Comparison of ENCODE assay signal across 8 cellular contexts in genomic region chr14:60657609-60657983, GRCh38. TPM values are rescaled to one million over a fixed set of nuclear protein-coding genes. Genes with fewer than 3 reads are reported as not detected.
DNase-seq lines count a peak whose midpoint lies in the region; ATAC-seq, FAIRE-seq and TF ChIP-seq lines count a peak whose summit lies in the region.

No MANE protein-coding gene starts in this region.

- in situ Hi-C loops in HepG2 (cut with HindIII; ENCODE audit: extremely low pct_ligation_motif_present, low pct_unique_long_range_greater_than_20kb) (loop anchor here (5.0 kb wide), 1 partner anchor 65 kb away; the partner anchor contains the start of gene SIX4), transverse colon (cut with MboI; ENCODE audit: low pct_ligation_motif_present in 1 of 4, low pct_unique_long_range_greater_than_20kb in 1 of 4, low sequenced_read_pairs in 3 of 4) (no loop called here)

- TF ChIP-seq POLR2A in HepG2 (IDR thresholded peaks at IDR 0.05; ENCODE audit: insufficient read depth in 1 of 2, low read depth in 2 of 2, low read length in 2 of 2): no peak
- TF ChIP-seq POLR2A in transverse colon (IDR thresholded peaks at IDR 0.05): no peak

- peak overlapping the region; percentile 74 for H3K4me3 Mint-ChIP-seq in activated T-cell treated with anti-CD3 and anti-CD28 coated beads, Interleukin-2, amount 50 U/mL, for 4 hours
- peak overlapping the region; percentile 62 for H3K4me3 Mint-ChIP-seq in activated T-helper 17 cell treated with anti-CD3 and anti-CD28 coated beads, Interleukin-2, amount 50 U/mL, for 72 hours

- H3K9ac ChIP-seq in HepG2 (ENCODE audit: insufficient read depth, low read depth, low read length): peak overlapping the region; percentile 74

- BruUV-seq in HepG2 (replicated peaks; lab: Mats Ljungman, UMichigan): no TSS peak

- no peak for TF ChIP-seq CTCF in HepG2 (CRISPR knock-in tag; IDR thresholded peaks at IDR 0.05)
- no peak for TF ChIP-seq CTCF in transverse colon (IDR thresholded peaks at IDR 0.05)
- no peak for TF ChIP-seq CTCF in WERI-Rb-1 (IDR thresholded peaks at IDR 0.05; ENCODE audit: low read depth, low read length)

- POLR2A ChIA-PET in HepG2 (lab: Yijun Ruan, JAX): interaction anchor here (1.0 to 2.9 kb wide), 5 partner anchors 7 to 323 kb away, joined by 4 to 20 read pairs (median 5); partner anchors contain the start of genes SIX4, SLC38A6 and TRMT5

- peak overlapping the region; percentile 57 to 75 (median 65) for H3K4me3 ChIP-seq in HepG2 (replicated peaks in 1 of 3; ENCODE audit: insufficient read depth in 1 of 3, low read depth in 2 of 3, low read length in 3 of 3)
- H3K4me3 ChIP-seq in transverse colon: peak overlapping the region; percentile 5 to 83 (median 50)
- H3K4me3 ChIP-seq in WERI-Rb-1 (ENCODE audit: low read depth, low read length): no peak overlapping the region

- no peak for FAIRE-seq in HepG2 (lab: Jason Lieb, UNC)

- no peak for TF ChIP-seq RAD21 in HepG2 (CRISPR knock-in tag; IDR thresholded peaks at IDR 0.05)

- H3K36me3 ChIP-seq in HepG2 (replicated peaks in 1 of 2; ENCODE audit: control insufficient read depth in 1 of 2, insufficient read depth in 2 of 2, low read length in 2 of 2) (no peaks in the 10 kb centered on the region), transverse colon (no peaks in the 10 kb centered on the region), WERI-Rb-1 (no peaks in the 10 kb centered on the region)

- ATAC-seq in activated T-cell treated with anti-CD3 and anti-CD28 coated beads, Interleukin-2, amount 50 U/mL, for 4 hours: no peak
- ATAC-seq in activated T-helper 17 cell treated with anti-CD3 and anti-CD28 coated beads, Interleukin-2, amount 50 U/mL, for 72 hours (replicated peaks): no peak
- no peak for ATAC-seq in HepG2
- ATAC-seq in GM21825 (IDR thresholded peaks at IDR 0.05; ENCODE audit: unreplicated experiment): no peak

- WGBS in HepG2 (ENCODE audit: low lambda C conversion rate): 75% methylated on average over 22 of the region's 26 CpGs
- WGBS in transverse colon (ENCODE audit: low coverage in 1 of 2), 2 donors: 0 to 1% methylated on average over 1 to 25 of the region's 26 CpGs

- H2AFZ ChIP-seq in HepG2 (ENCODE audit: low read length): peak overlapping the region; percentile 56

- DNase-seq in activated T-cell treated with anti-CD3 and anti-CD28 coated beads, Interleukin-2, amount 50 U/mL, for 4 hours: no peak
- no peak for DNase-seq in activated T-cell treated with anti-CD3 and anti-CD28 coated beads, Interleukin-2, amount 50 U/mL, for 1 hour
- no peak for DNase-seq in HepG2 (ENCODE audit: low spot score)
- DNase-seq in transverse colon: no peak
- no peak for DNase-seq in WERI-Rb-1
- no peak for DNase-seq in GM03348 (ENCODE audit: low spot score)

- no peaks in the 10 kb centered on the region for H3K36me3 Mint-ChIP-seq in activated T-cell treated with anti-CD3 and anti-CD28 coated beads, Interleukin-2, amount 50 U/mL, for 4 hours (ENCODE audit: insufficient read depth)
- peaks cover 12% of the 10 kb centered on the region for H3K36me3 Mint-ChIP-seq in activated T-helper 17 cell treated with anti-CD3 and anti-CD28 coated beads, Interleukin-2, amount 50 U/mL, for 72 hours (ENCODE audit: low read depth)

- peaks cover 80% of the 10 kb centered on the region for H3K27me3 Mint-ChIP-seq in activated T-cell treated with anti-CD3 and anti-CD28 coated beads, Interleukin-2, amount 50 U/mL, for 4 hours (ENCODE audit: low read depth)
- H3K27me3 Mint-ChIP-seq in activated T-helper 17 cell treated with anti-CD3 and anti-CD28 coated beads, Interleukin-2, amount 50 U/mL, for 72 hours: peaks cover 66% of the 10 kb centered on the region

- peaks cover 41% of the 10 kb centered on the region for H3K4me1 Mint-ChIP-seq in activated T-cell treated with anti-CD3 and anti-CD28 coated beads, Interleukin-2, amount 50 U/mL, for 4 hours (ENCODE audit: low read depth)
- peaks cover 22% of the 10 kb centered on the region for H3K4me1 Mint-ChIP-seq in activated T-helper 17 cell treated with anti-CD3 and anti-CD28 coated beads, Interleukin-2, amount 50 U/mL, for 72 hours

- TF ChIP-seq EP300 in HepG2 (IDR thresholded peaks at IDR 0.05; ENCODE audit: low read depth in 2 of 2, low read length in 2 of 2) (no peak), HepG2 (CRISPR knock-in tag; IDR thresholded peaks at IDR 0.05; ENCODE audit: borderline replicate concordance) (no peak), transverse colon (IDR thresholded peaks at IDR 0.05; ENCODE audit: low read depth) (no peak)

- peak overlapping the region; percentile 11 for H3K27ac ChIP-seq in HepG2 (ENCODE audit: extremely low read length, insufficient read depth, low read length)
- no peak overlapping the region for H3K27ac ChIP-seq in transverse colon
- no peak overlapping the region for H3K27ac ChIP-seq in WERI-Rb-1

- H3K27me3 ChIP-seq in HepG2 (ENCODE audit: control insufficient read depth in 1 of 2, insufficient read depth in 2 of 2, low read length in 2 of 2) (peaks cover 1 to 21% of the 10 kb centered on the region in 2 experiments; a peak in 4 of 5 replicates), transverse colon (peaks cover 98% of the 10 kb centered on the region), WERI-Rb-1 (ENCODE audit: insufficient read depth, low read depth, severe bottlenecking) (peaks cover 15% of the 10 kb centered on the region)

- no peaks in the 10 kb centered on the region for H3K79me2 ChIP-seq in HepG2 (ENCODE audit: insufficient read depth, low read length)

- no peaks in the 10 kb centered on the region for H4K20me1 ChIP-seq in HepG2 (ENCODE audit: insufficient read depth, low read length)

- CTCF ChIA-PET in HepG2 (lab: Yijun Ruan, JAX; ENCODE audit: low intra/inter-chr PET ratio, low total read pairs): interaction anchor here (1.6 kb wide), 1 partner anchor 368 kb away, joined by 5 read pairs; no protein-coding TSS in a partner anchor

- no peak overlapping the region for H3K27ac Mint-ChIP-seq in activated T-helper 17 cell treated with anti-CD3 and anti-CD28 coated beads, Interleukin-2, amount 50 U/mL, for 72 hours

- H3K4me2 ChIP-seq in HepG2 (ENCODE audit: low read depth, low read length): peak overlapping the region; percentile 80

- intact Hi-C loops in HepG2 (cut with micrococcal nuclease; ENCODE audit: unreplicated experiment): loop anchor here (1.0 to 2.0 kb wide), 2 partner anchors 10 to 65 kb away; no protein-coding TSS in a partner anchor
- intact Hi-C loops in transverse colon (cut with DNase I; ENCODE audit: low total_unique reads): no loop called here

- no peaks in the 10 kb centered on the region for H3K9me3 ChIP-seq in HepG2 (ENCODE audit: low read length)
- no peaks in the 10 kb centered on the region for H3K9me3 ChIP-seq in transverse colon
- H3K9me3 ChIP-seq in WERI-Rb-1 (ENCODE audit: severe bottlenecking): no peaks in the 10 kb centered on the region

- no peaks in the 10 kb centered on the region for H3K9me3 Mint-ChIP-seq in activated T-cell treated with anti-CD3 and anti-CD28 coated beads, Interleukin-2, amount 50 U/mL, for 4 hours
- no peaks in the 10 kb centered on the region for H3K9me3 Mint-ChIP-seq in activated T-helper 17 cell treated with anti-CD3 and anti-CD28 coated beads, Interleukin-2, amount 50 U/mL, for 72 hours

- H3K4me1 ChIP-seq in HepG2 (ENCODE audit: insufficient read depth, low read length): peaks cover 56% of the 10 kb centered on the region
- peaks cover 3 to 27% (median 24%) of the 10 kb centered on the region in 4 donors for H3K4me1 ChIP-seq in transverse colon

TF ChIP-seq in HepG2, 621 proteins besides CTCF, POLR2A, EP300 and RAD21 (continues in another document):
- TF ChIP-seq SP4 (CRISPR knock-in tag; IDR thresholded peaks at IDR 0.05) (0 out of 2 replicates have a peak, but pooled peaks have one; percentile 16), KDM2A (CRISPR knock-in tag; IDR thresholded peaks at IDR 0.05; ENCODE audit: borderline replicate concordance, low read depth) (no peak), SMAD3 (CRISPR knock-in tag; IDR thresholded peaks at IDR 0.05) (0 out of 2 replicates have a peak, but pooled peaks have one; percentile 4), ZNF263 (CRISPR knock-in tag; IDR thresholded peaks at IDR 0.05) (0 out of 2 replicates have a peak, but pooled peaks have one; percentile 2)
- TF ChIP-seq, protein P1, sequence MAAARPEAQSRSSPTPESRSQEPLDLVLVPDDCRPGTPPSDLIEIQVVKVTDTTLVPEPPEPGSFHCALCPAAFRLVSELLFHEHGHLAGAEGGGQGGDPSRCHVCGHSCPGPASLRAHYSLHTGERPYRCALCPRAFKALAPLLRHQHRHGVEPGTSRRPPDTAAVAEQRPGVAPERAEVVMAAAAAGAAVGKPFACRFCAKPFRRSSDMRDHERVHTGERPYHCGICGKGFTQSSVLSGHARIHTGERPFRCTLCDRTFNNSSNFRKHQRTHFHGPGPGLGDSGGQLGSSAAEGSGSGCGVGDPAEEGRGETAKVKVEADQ (CRISPR knock-in tag; IDR thresholded peaks at IDR 0.05; ENCODE audit: borderline replicate concordance): 0 out of 2 replicates have a peak, but pooled peaks have one; percentile 19

RNA-seq across cellular contexts. Expression of gene SIX1, which starts 8.3 kb away (rescaled TPM):
- total RNA-seq in activated T-cell treated with anti-CD3 and anti-CD28 coated beads, Interleukin-2, amount 50 U/mL, for 4 hours: not detected
- not detected for total RNA-seq in activated T-helper 17 cell treated with anti-CD3 and anti-CD28 coated beads, Interleukin-2, amount 50 U/mL, for 72 hours
- 6.5 and 6.8 TPM in 2 replicates for total RNA-seq in HepG2 (2016; rRNA removed; fragmentation: Illumina TruSeq; extraction: Trizol)
- 2.6 and 3.0 TPM in 2 replicates for total RNA-seq in HepG2 (2016; cell fraction: cytosol; rRNA removed; fragmentation: Illumina TruSeq; extraction: Trizol; ENCODE audit: low read depth)
- total RNA-seq in HepG2 (2016; cell fraction: insoluble cytoplasmic fraction; rRNA removed; fragmentation: Illumina TruSeq; extraction: Trizol): 5.9 and 6.3 TPM in 2 replicates
- 6.9 and 7.5 TPM in 2 replicates for total RNA-seq in HepG2 (2016; cell fraction: membrane; rRNA removed; fragmentation: Illumina TruSeq; extraction: Trizol)
- 4.9 and 6.0 TPM in 2 replicates for total RNA-seq in HepG2 (2016; cell fraction: nucleus; rRNA removed; fragmentation: Illumina TruSeq; extraction: Trizol)
- 1.3 and 1.7 TPM in 2 replicates for polyA plus RNA-seq in HepG2 (2011; rRNA removed)
- 1.2 and 1.8 TPM in 2 replicates for polyA plus RNA-seq in HepG2 (2011; cell fraction: cytosol; rRNA removed)
- 2.7 and 3.5 TPM in 2 replicates for polyA plus RNA-seq in HepG2 (2011; cell fraction: nucleus; rRNA removed)
- 3.0 and 3.1 TPM in 2 replicates for polyA plus RNA-seq in HepG2 (2012)
- polyA plus RNA-seq in HepG2 (2016; cell fraction: cytosol; fragmentation: Illumina TruSeq; extraction: Trizol; ENCODE audit: low read depth): 1.1 and 1.3 TPM in 2 replicates
- polyA plus RNA-seq in HepG2 (2016; cell fraction: insoluble cytoplasmic fraction; fragmentation: Illumina TruSeq; extraction: Trizol; ENCODE audit: low read depth): 6.3 and 7.8 TPM in 2 replicates
- 2.3 and 2.7 TPM in 2 replicates for polyA plus RNA-seq in HepG2 (2016; cell fraction: membrane; fragmentation: Illumina TruSeq; extraction: Trizol; ENCODE audit: low read depth)
- polyA plus RNA-seq in HepG2 (2016; cell fraction: nucleus; fragmentation: Illumina TruSeq; extraction: Trizol; ENCODE audit: insufficient read depth, low read depth): 6.4 and 7.6 TPM in 2 replicates
- 1.5 and 4.6 TPM in 2 replicates for polyA minus RNA-seq in HepG2 (2011; rRNA and poly(A)+ RNA removed; ENCODE audit: low replicate concordance)
- polyA minus RNA-seq in HepG2 (2011; cell fraction: cytosol; rRNA and poly(A)+ RNA removed): 2.3 and 3.2 TPM in 2 replicates
- polyA minus RNA-seq in HepG2 (2011; cell fraction: nucleus; rRNA and poly(A)+ RNA removed): 7.1 and 8.3 TPM in 2 replicates
- under 1 TPM in 1 of 4 donors, not detected in 3; 0.14 TPM for total RNA-seq in transverse colon
